ENCODE assay signal across 1 cellular context in the genomic region with DNA sequence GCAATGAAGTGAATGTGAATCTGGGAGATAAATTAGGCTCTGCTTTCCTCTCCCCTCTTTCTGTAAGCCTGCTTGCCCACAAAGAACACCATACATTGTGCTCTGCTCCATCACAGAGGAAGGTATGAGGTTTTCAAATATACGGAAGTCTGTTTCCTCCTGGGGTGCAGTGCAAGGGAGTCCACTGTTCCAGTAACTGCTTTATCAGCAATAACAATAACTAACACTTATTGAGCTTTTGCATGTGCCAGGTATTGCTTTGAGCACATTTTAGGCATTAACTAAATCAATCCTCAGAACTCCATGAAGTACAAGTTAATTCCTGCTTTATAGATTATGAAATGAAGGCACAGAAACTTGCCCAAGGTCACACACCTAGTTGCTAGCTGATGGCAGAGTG.
TF ChIP-seq lines count a peak whose summit lies in the region.

No MANE protein-coding gene starts in this region.

TF ChIP-seq in HepG2, 621 proteins besides CTCF, POLR2A, EP300 and RAD21:
- TF ChIP-seq, protein P1, sequence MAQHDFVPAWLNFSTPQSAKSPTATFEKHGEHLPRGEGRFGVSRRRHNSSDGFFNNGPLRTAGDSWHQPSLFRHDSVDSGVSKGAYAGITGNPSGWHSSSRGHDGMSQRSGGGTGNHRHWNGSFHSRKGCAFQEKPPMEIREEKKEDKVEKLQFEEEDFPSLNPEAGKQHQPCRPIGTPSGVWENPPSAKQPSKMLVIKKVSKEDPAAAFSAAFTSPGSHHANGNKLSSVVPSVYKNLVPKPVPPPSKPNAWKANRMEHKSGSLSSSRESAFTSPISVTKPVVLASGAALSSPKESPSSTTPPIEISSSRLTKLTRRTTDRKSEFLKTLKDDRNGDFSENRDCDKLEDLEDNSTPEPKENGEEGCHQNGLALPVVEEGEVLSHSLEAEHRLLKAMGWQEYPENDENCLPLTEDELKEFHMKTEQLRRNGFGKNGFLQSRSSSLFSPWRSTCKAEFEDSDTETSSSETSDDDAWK (CRISPR knock-in tag; IDR thresholded peaks at IDR 0.05) = no peak
- peak; percentile 67 to 72; a peak in 3 of 4 replicates for TF ChIP-seq MAFK (conservative IDR thresholded peaks at IDR 0.05 in 1 of 2, IDR thresholded peaks at IDR 0.05 in 1 of 2; ENCODE audit: low read length in 2 of 2)
- TF ChIP-seq, protein P2, sequence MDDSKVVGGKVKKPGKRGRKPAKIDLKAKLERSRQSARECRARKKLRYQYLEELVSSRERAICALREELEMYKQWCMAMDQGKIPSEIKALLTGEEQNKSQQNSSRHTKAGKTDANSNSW (CRISPR knock-in tag; IDR thresholded peaks at IDR 0.05; ENCODE audit: borderline replicate concordance) = no peak
- no peak for TF ChIP-seq ZNF644 (CRISPR knock-in tag; IDR thresholded peaks at IDR 0.05; ENCODE audit: low read depth)
- no peak for TF ChIP-seq SYNCRIP (IDR thresholded peaks at IDR 0.05; ENCODE audit: insufficient read depth, low read depth, low read length)
- peak; percentile 63 for TF ChIP-seq MAFF (IDR thresholded peaks at IDR 0.05; ENCODE audit: low read depth, low read length)
- no peak for TF ChIP-seq ZSCAN31 (CRISPR knock-in tag; IDR thresholded peaks at IDR 0.05; ENCODE audit: low read depth)
- TF ChIP-seq, protein P3, sequence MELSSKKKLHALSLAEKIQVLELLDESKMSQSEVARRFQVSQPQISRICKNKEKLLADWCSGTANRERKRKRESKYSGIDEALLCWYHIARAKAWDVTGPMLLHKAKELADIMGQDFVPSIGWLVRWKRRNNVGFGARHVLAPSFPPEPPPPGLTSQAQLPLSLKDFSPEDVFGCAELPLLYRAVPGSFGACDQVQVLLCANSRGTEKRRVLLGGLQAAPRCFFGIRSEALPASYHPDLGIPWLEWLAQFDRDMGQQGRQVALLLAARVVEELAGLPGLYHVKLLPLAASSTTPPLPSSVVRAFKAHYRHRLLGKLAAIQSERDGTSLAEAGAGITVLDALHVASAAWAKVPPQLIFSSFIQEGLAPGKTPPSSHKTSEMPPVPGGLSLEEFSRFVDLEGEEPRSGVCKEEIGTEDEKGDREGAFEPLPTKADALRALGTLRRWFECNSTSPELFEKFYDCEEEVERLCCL (CRISPR knock-in tag; IDR thresholded peaks at IDR 0.05; ENCODE audit: borderline replicate concordance) = no peak
